ENCODE assay signal across 1 cellular context in genomic region chr1:205374205-205375078, GRCh38.
TF ChIP-seq lines count a peak whose summit lies in the region.

No MANE protein-coding gene starts in this region.

TF ChIP-seq in HEK293, 187 proteins besides CTCF, POLR2A, EP300 and RAD21 (continued from another document):
- TF ChIP-seq PRDM6 (tag by site-specific recombination; IDR thresholded peaks at IDR 0.05) (peak; percentile 49), FEZF1 (tag by site-specific recombination; IDR thresholded peaks at IDR 0.05) (peak; percentile 80), ZNF660 (tag by site-specific recombination; IDR thresholded peaks at IDR 0.05) (peak; percentile 94), ZNF341 (tag by site-specific recombination; IDR thresholded peaks at IDR 0.05; ENCODE audit: low read depth) (no peak), ZNF692 (tag by site-specific recombination; IDR thresholded peaks at IDR 0.05) (no peak), ZNF354C (tag by site-specific recombination; IDR thresholded peaks at IDR 0.05; ENCODE audit: borderline replicate concordance, low read depth) (no peak), ZNF366 (tag by site-specific recombination; conservative IDR thresholded peaks at IDR 0.05) (no peak; the same call in 1 of the 2 replicates), ZNF335 (tag by site-specific recombination; conservative IDR thresholded peaks at IDR 0.05) (peak; percentile 96), KLF9 (tag by site-specific recombination; IDR thresholded peaks at IDR 0.05; ENCODE audit: low read depth) (no peak), SP3 (tag by site-specific recombination; IDR thresholded peaks at IDR 0.05) (no peak), PRDM10 (tag by site-specific recombination; IDR thresholded peaks at IDR 0.05) (peak; percentile 96), ZFP37 (tag by site-specific recombination; IDR thresholded peaks at IDR 0.05) (no peak), ZNF350 (tag by site-specific recombination; IDR thresholded peaks at IDR 0.05) (no peak), ZNF747 (tag by site-specific recombination; IDR thresholded peaks at IDR 0.05) (no peak), YY1 (tag by site-specific recombination; IDR thresholded peaks at IDR 0.05) (no peak), ZBTB1 (tag by site-specific recombination; IDR thresholded peaks at IDR 0.05) (no peak), ZNF792 (tag by site-specific recombination; IDR thresholded peaks at IDR 0.05) (no peak), OVOL3 (tag by site-specific recombination; IDR thresholded peaks at IDR 0.05) (no peak), ZBTB17 (tag by site-specific recombination; IDR thresholded peaks at IDR 0.05) (peak; percentile 85), ZNF777 (tag by site-specific recombination; IDR thresholded peaks at IDR 0.05; ENCODE audit: borderline replicate concordance) (no peak), ZNF266 (tag by site-specific recombination; IDR thresholded peaks at IDR 0.05; ENCODE audit: low read depth) (no peak), ZNF23 (tag by site-specific recombination; IDR thresholded peaks at IDR 0.05; ENCODE audit: borderline replicate concordance) (no peak), ZNF394 (tag by site-specific recombination; IDR thresholded peaks at IDR 0.05; ENCODE audit: borderline replicate concordance) (no peak), ZNF155 (tag by site-specific recombination; IDR thresholded peaks at IDR 0.05) (no peak), ZNF645 (tag by site-specific recombination; IDR thresholded peaks at IDR 0.05) (no peak), ZNF501 (tag by site-specific recombination; IDR thresholded peaks at IDR 0.05) (no peak), ZNF16 (tag by site-specific recombination; IDR thresholded peaks at IDR 0.05; ENCODE audit: low read depth) (no peak), MEIS1 (CRISPR knock-in tag; IDR thresholded peaks at IDR 0.05; ENCODE audit: borderline replicate concordance) (no peak), ZNF658 (tag by site-specific recombination; IDR thresholded peaks at IDR 0.05) (no peak), ZNF132 (tag by site-specific recombination; IDR thresholded peaks at IDR 0.05; ENCODE audit: borderline replicate concordance) (no peak), MZF1 (tag by site-specific recombination; IDR thresholded peaks at IDR 0.05; ENCODE audit: borderline replicate concordance) (no peak), ZNF398 (tag by site-specific recombination; IDR thresholded peaks at IDR 0.05) (no peak), ZXDB (tag by site-specific recombination; IDR thresholded peaks at IDR 0.05) (no peak), ZNF37A (tag by site-specific recombination; IDR thresholded peaks at IDR 0.05) (no peak), ATF2 (tag by site-specific recombination; IDR thresholded peaks at IDR 0.05; ENCODE audit: low read depth) (no peak), SP7 (tag by site-specific recombination; IDR thresholded peaks at IDR 0.05) (no peak), ZNF184 (tag by site-specific recombination; IDR thresholded peaks at IDR 0.05) (peak; percentile 15; the same call in 1 of the 2 replicates), ZBTB6 (tag by site-specific recombination; IDR thresholded peaks at IDR 0.05) (no peak), ZNF214 (tag by site-specific recombination; IDR thresholded peaks at IDR 0.05; ENCODE audit: borderline replicate concordance) (no peak), PRDM4 (tag by site-specific recombination; IDR thresholded peaks at IDR 0.05) (0 out of 2 replicates have a peak, but pooled peaks have one; percentile 10), ZNF76 (tag by site-specific recombination; IDR thresholded peaks at IDR 0.05; ENCODE audit: borderline replicate concordance, low read depth) (no peak), OSR2 (tag by site-specific recombination; IDR thresholded peaks at IDR 0.05) (no peak), ZBTB20 (tag by site-specific recombination; IDR thresholded peaks at IDR 0.05) (peak; percentile 37; the same call in 1 of the 2 replicates), HIC1 (tag by site-specific recombination; IDR thresholded peaks at IDR 0.05) (no peak), ZSCAN18 (tag by site-specific recombination; IDR thresholded peaks at IDR 0.05) (no peak)
